ENCODE assay signal across 31 cellular contexts in the genomic region with DNA sequence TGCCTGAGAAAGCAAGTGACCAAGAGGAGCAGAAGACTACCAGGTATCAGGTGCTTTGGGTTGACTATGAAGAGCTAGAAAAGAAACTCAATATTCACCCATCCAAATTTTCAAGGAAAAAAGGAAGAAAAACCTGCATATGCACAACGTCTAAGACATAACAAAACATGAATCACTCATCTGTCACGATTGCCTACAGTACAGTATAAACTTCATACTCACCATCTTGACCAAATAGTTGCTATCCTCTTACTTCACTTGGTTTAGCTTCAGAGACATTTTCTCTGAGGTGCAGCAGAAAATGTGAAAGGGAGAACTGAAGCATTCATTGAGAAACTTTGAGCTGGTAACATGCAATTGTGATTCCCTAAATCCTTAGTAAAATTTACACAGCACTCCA.
"Had no signal": no experiment of that assay in that cellular context is flagged by ENCODE, and none has a peak within 500 bp of the region (broad histone marks: within the 10 kb centered on the region; RNA-seq: fewer than 3 reads in every experiment).

No MANE protein-coding gene starts in this region.

- FAIRE-seq: islet of Langerhans, kidney, pancreas, urothelium cell line had no signal

- DNase-seq: hippocampal formation; immature natural killer cell; kidney; left colon; left lung; lower lobe of right lung; mammary epithelial cell; mesenchymal stem cell; naive B cell; natural killer cell; nucleus accumbens; pancreas; posterior cingulate gyrus; retina; right cardiac atrium; stimulated activated CD4-positive, alpha-beta T cell treated with anti-CD3 and anti-CD28 coated beads, Interleukin-12 subunit alpha, Interleukin-12 subunit beta, amount 100 ng/mL, for 4 hours; stimulated activated CD4-positive, alpha-beta T cell treated with anti-CD3 and anti-CD28 coated beads, Interleukin-15, amount 100 ng/mL, for 24 hours; stimulated activated CD4-positive, alpha-beta T cell treated with anti-CD3 and anti-CD28 coated beads, Interleukin-2, amount 100 ng/mL, for 24 hours; stimulated activated CD4-positive, alpha-beta T cell treated with anti-CD3 and anti-CD28 coated beads, Interleukin-4, amount 100 ng/mL, for 1 hour; stimulated activated naive B cell treated with anti-CD40 and anti-IgM and Interleukin-4, amounts not matched to agents 10 μg/mL and 1 μg/mL and 100 μg/mL, for 72 hours; stimulated activated naive CD8-positive, alpha-beta T cell treated with anti-CD3 and anti-CD28 coated beads, Interleukin-15, Interleukin-2, amounts not matched to agents 100 U/mL and 50 U/mL, for 24 hours; stomach; tibial artery; trophoblast cell; upper lobe of right lung had no signal

- H3K9me3 ChIP-seq: left lung, lower lobe of right lung, pancreas, prostate gland, stomach, thoracic aorta, tibial artery, upper lobe of right lung had no signal

- ATAC-seq: left colon; left lung; lower lobe of right lung; natural killer cell; right cardiac atrium; sciatic nerve; stimulated activated naive B cell treated with anti-CD40 and anti-IgM and Interleukin-4, amounts not matched to agents 10 μg/mL and 1 μg/mL and 100 μg/mL, for 72 hours; stimulated activated naive CD8-positive, alpha-beta T cell treated with anti-CD3 and anti-CD28 coated beads, Interleukin-15, Interleukin-2, amounts not matched to agents 100 U/mL and 50 U/mL, for 24 hours; upper lobe of right lung had no signal

- H3K36me3 ChIP-seq: left lung, lower lobe of right lung, pancreas, prostate gland, stomach, thoracic aorta, tibial artery, upper lobe of right lung had no signal

- H3K4me1 Mint-ChIP-seq: immature natural killer cell; naive B cell; natural killer cell; stimulated activated naive B cell treated with anti-CD40 and anti-IgM and Interleukin-4, amounts not matched to agents 10 μg/mL and 1 μg/mL and 100 μg/mL, for 72 hours had no signal

- H3K4me3 ChIP-seq: left lung, lower lobe of right lung, pancreas, prostate gland, skin epidermis, stomach, thoracic aorta, tibial artery, upper lobe of right lung had no signal

- H3K27me3 ChIP-seq: left lung, pancreas, stomach, tibial artery, upper lobe of right lung had no signal

- H3K4me1 ChIP-seq: left lung, lower lobe of right lung, pancreas, prostate gland, stomach, upper lobe of right lung had no signal

- H3K27ac Mint-ChIP-seq: immature natural killer cell; naive B cell; natural killer cell; stimulated activated naive B cell treated with anti-CD40 and anti-IgM and Interleukin-4, amounts not matched to agents 10 μg/mL and 1 μg/mL and 100 μg/mL, for 72 hours had no signal

- H3K27me3 Mint-ChIP-seq: naive B cell; stimulated activated naive B cell treated with anti-CD40 and anti-IgM and Interleukin-4, amounts not matched to agents 10 μg/mL and 1 μg/mL and 100 μg/mL, for 72 hours had no signal

- H3K27ac ChIP-seq: left lung, lower lobe of right lung, pancreas, prostate gland, skin epidermis, stomach, tibial artery, upper lobe of right lung had no signal

- H3K4me3 Mint-ChIP-seq: immature natural killer cell; naive B cell; natural killer cell; stimulated activated naive B cell treated with anti-CD40 and anti-IgM and Interleukin-4, amounts not matched to agents 10 μg/mL and 1 μg/mL and 100 μg/mL, for 72 hours had no signal

- H3K36me3 Mint-ChIP-seq: naive B cell; natural killer cell; stimulated activated naive B cell treated with anti-CD40 and anti-IgM and Interleukin-4, amounts not matched to agents 10 μg/mL and 1 μg/mL and 100 μg/mL, for 72 hours had no signal
